Comparison of ENCODE assay signal across 8 cellular contexts in the genomic region with DNA sequence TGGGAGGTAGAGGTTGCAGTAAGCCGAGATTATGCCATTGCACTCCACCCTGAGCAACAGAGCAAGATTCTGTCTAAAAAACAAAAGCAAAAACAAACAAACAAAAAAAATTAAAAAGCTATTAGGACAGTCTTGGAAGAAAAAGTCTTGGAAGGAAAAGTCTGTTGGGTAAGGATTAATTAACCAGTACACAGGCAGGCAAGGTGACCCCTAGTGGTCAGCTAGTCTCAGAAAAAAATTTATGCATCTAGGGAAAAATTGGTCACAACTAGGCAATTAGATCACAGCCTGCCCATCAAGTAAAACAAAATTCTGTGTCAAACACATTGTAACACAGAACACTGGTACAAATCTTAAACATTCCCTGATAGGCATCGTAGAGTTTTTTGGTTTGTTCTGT. TPM values are rescaled to one million over a fixed set of nuclear protein-coding genes. Genes with fewer than 3 reads are reported as not detected.
A peak's percentile ranks its signal among the peaks of the same experiment; 100 is the strongest.
DNase-seq lines count a peak whose midpoint lies in the region; ATAC-seq, FAIRE-seq and TF ChIP-seq lines count a peak whose summit lies in the region.

No MANE protein-coding gene starts in this region.

- intact Hi-C loops in HepG2 (cut with micrococcal nuclease; ENCODE audit: unreplicated experiment) = loop anchor here (5.0 kb wide), 1 partner anchor 115 kb away; a partner anchor contains a TSS

- no peaks in the 10 kb centered on the region for H4K20me1 ChIP-seq in HepG2 (ENCODE audit: insufficient read depth, low read length)

- 34% methylated on average over 2 of the region's 2 CpGs for WGBS in HepG2 (ENCODE audit: low lambda C conversion rate)

- no peak for FAIRE-seq in HepG2 (lab: Jason Lieb, UNC)

- no peak for TF ChIP-seq RAD21 in HepG2 (CRISPR knock-in tag; IDR thresholded peaks at IDR 0.05)

- H3K27me3 ChIP-seq in HepG2 (ENCODE audit: control insufficient read depth in 1 of 2, insufficient read depth in 2 of 2, low read length in 2 of 2) = no peaks in the 10 kb centered on the region

- peak; percentile 48 for TF ChIP-seq CTCF in HepG2 (CRISPR knock-in tag; IDR thresholded peaks at IDR 0.05)

- no peaks in the 10 kb centered on the region for H3K79me2 ChIP-seq in HepG2 (ENCODE audit: insufficient read depth, low read length)

- POLR2A ChIA-PET in HepG2 (lab: Yijun Ruan, JAX) = no interaction called here

- no peak overlapping the region for H3K4me2 ChIP-seq in HepG2 (ENCODE audit: low read depth, low read length)

- 0 out of 2 replicates have a peak, but pooled peaks cover 6% of the 10 kb centered on the region for H3K4me1 ChIP-seq in HepG2 (ENCODE audit: insufficient read depth, low read length)

- H3K4me3 ChIP-seq in HepG2 (replicated peaks in 1 of 3; ENCODE audit: insufficient read depth in 1 of 3, low read depth in 2 of 3, low read length in 3 of 3) = no peak overlapping the region

- H3K9me3 ChIP-seq in HepG2 (ENCODE audit: low read length) = peaks cover 9% of the 10 kb centered on the region; the same call in 1 of the 2 replicates

- ATAC-seq in HepG2 (peak; percentile 54; the same call in 2 of the 3 replicates), GM18868 (IDR thresholded peaks at IDR 0.05; ENCODE audit: unreplicated experiment) (no peak), HG02938 (IDR thresholded peaks at IDR 0.05; ENCODE audit: unreplicated experiment) (no peak), GM18519 (IDR thresholded peaks at IDR 0.05; ENCODE audit: low FRiP score, unreplicated experiment) (no peak)

- TF ChIP-seq POLR2A in HepG2 (IDR thresholded peaks at IDR 0.05; ENCODE audit: insufficient read depth in 1 of 2, low read depth in 2 of 2, low read length in 2 of 2) = no peak

- no peak overlapping the region for H3K9ac ChIP-seq in HepG2 (ENCODE audit: insufficient read depth, low read depth, low read length)

- no TSS peak for BruUV-seq in HepG2 (replicated peaks; lab: Mats Ljungman, UMichigan)

- TF ChIP-seq EP300 in HepG2 (IDR thresholded peaks at IDR 0.05; ENCODE audit: low read depth in 2 of 2, low read length in 2 of 2) (no peak), HepG2 (CRISPR knock-in tag; IDR thresholded peaks at IDR 0.05; ENCODE audit: borderline replicate concordance) (no peak)

- in situ Hi-C loops in HepG2 (cut with HindIII; ENCODE audit: extremely low pct_ligation_motif_present, low pct_unique_long_range_greater_than_20kb) = no loop called here

- DNase-seq in NCI-H510A treated with DMSO at 0.1 percent for 48 hours (lab: John Stamatoyannopoulos, UW) = peak; percentile 4
- no peak for DNase-seq in NCI-H510A (lab: John Stamatoyannopoulos, UW)
- DNase-seq in MV-4-11 (lab: John Stamatoyannopoulos, UW) = peak; percentile 53
- peak; percentile 58 for DNase-seq in astrocyte of the hippocampus (ENCODE audit: low read depth, low spot score)
- DNase-seq in HepG2 (ENCODE audit: low spot score) = peak; percentile 21

- no peak overlapping the region for H2AFZ ChIP-seq in HepG2 (ENCODE audit: low read length)

- CTCF ChIA-PET in HepG2 (lab: Yijun Ruan, JAX; ENCODE audit: low intra/inter-chr PET ratio, low total read pairs) = interaction anchor here (1.2 kb wide), 1 partner anchor 114 kb away, joined by 7 read pairs; no protein-coding TSS in a partner anchor

- no peaks in the 10 kb centered on the region for H3K36me3 ChIP-seq in HepG2 (replicated peaks in 1 of 2; ENCODE audit: control insufficient read depth in 1 of 2, insufficient read depth in 2 of 2, low read length in 2 of 2)

- H3K27ac ChIP-seq in HepG2 (ENCODE audit: extremely low read length, insufficient read depth, low read length) = no peak overlapping the region

TF ChIP-seq in HepG2, 621 proteins besides CTCF, POLR2A, EP300 and RAD21:
- TF ChIP-seq STAG1 (CRISPR knock-in tag; IDR thresholded peaks at IDR 0.05) = peak; percentile 12; the same call in 1 of the 2 replicates
- no peak for TF ChIP-seq ZNF30 (CRISPR knock-in tag; IDR thresholded peaks at IDR 0.05)
- 0 out of 2 replicates have a peak, but pooled peaks have one; percentile 10 for TF ChIP-seq MIXL1 (CRISPR knock-in tag; IDR thresholded peaks at IDR 0.05)
- TF ChIP-seq, protein P1, sequence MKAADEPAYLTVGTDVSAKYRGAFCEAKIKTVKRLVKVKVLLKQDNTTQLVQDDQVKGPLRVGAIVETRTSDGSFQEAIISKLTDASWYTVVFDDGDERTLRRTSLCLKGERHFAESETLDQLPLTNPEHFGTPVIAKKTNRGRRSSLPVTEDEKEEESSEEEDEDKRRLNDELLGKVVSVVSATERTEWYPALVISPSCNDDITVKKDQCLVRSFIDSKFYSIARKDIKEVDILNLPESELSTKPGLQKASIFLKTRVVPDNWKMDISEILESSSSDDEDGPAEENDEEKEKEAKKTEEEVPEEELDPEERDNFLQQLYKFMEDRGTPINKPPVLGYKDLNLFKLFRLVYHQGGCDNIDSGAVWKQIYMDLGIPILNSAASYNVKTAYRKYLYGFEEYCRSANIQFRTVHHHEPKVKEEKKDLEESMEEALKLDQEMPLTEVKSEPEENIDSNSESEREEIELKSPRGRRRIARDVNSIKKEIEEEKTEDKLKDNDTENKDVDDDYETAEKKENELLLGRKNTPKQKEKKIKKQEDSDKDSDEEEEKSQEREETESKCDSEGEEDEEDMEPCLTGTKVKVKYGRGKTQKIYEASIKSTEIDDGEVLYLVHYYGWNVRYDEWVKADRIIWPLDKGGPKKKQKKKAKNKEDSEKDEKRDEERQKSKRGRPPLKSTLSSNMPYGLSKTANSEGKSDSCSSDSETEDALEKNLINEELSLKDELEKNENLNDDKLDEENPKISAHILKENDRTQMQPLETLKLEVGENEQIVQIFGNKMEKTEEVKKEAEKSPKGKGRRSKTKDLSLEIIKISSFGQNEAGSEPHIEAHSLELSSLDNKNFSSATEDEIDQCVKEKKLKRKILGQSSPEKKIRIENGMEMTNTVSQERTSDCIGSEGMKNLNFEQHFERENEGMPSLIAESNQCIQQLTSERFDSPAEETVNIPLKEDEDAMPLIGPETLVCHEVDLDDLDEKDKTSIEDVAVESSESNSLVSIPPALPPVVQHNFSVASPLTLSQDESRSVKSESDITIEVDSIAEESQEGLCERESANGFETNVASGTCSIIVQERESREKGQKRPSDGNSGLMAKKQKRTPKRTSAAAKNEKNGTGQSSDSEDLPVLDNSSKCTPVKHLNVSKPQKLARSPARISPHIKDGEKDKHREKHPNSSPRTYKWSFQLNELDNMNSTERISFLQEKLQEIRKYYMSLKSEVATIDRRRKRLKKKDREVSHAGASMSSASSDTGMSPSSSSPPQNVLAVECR (CRISPR knock-in tag; IDR thresholded peaks at IDR 0.05; ENCODE audit: borderline replicate concordance) = no peak

RNA-seq across cellular contexts. Expression of a gene that starts 6.7 kb away (rescaled TPM):
- total RNA-seq in HepG2 (2016; rRNA removed; fragmentation: Illumina TruSeq; extraction: Trizol) = 1.2 and 1.4 TPM in 2 replicates
- total RNA-seq in HepG2 (2016; cell fraction: cytosol; rRNA removed; fragmentation: Illumina TruSeq; extraction: Trizol; ENCODE audit: low read depth) = not detected in 2 replicates
- total RNA-seq in HepG2 (2016; cell fraction: insoluble cytoplasmic fraction; rRNA removed; fragmentation: Illumina TruSeq; extraction: Trizol) = 0.36 and 0.61 TPM in 2 replicates
- 0.34 TPM in 1 of 2 replicates, not detected in the other for total RNA-seq in HepG2 (2016; cell fraction: membrane; rRNA removed; fragmentation: Illumina TruSeq; extraction: Trizol)
- total RNA-seq in HepG2 (2016; cell fraction: nucleus; rRNA removed; fragmentation: Illumina TruSeq; extraction: Trizol) = 1.5 and 1.6 TPM in 2 replicates
- 0.57 and 0.65 TPM in 2 replicates for polyA plus RNA-seq in HepG2 (2011; rRNA removed)
- 0.30 TPM in 1 of 2 replicates, not detected in the other for polyA plus RNA-seq in HepG2 (2011; cell fraction: cytosol; rRNA removed)
- polyA plus RNA-seq in HepG2 (2011; cell fraction: nucleus; rRNA removed) = 1.0 and 1.3 TPM in 2 replicates
- polyA plus RNA-seq in HepG2 (2012) = 0.57 TPM in 1 of 2 replicates, not detected in the other
- polyA plus RNA-seq in HepG2 (2016; cell fraction: cytosol; fragmentation: Illumina TruSeq; extraction: Trizol; ENCODE audit: low read depth) = not detected in 2 replicates
- 0.45 and 0.58 TPM in 2 replicates for polyA plus RNA-seq in HepG2 (2016; cell fraction: insoluble cytoplasmic fraction; fragmentation: Illumina TruSeq; extraction: Trizol; ENCODE audit: low read depth)
- polyA plus RNA-seq in HepG2 (2016; cell fraction: membrane; fragmentation: Illumina TruSeq; extraction: Trizol; ENCODE audit: low read depth) = not detected in 2 replicates
- polyA plus RNA-seq in HepG2 (2016; cell fraction: nucleus; fragmentation: Illumina TruSeq; extraction: Trizol; ENCODE audit: insufficient read depth, low read depth) = 0.96 and 1.1 TPM in 2 replicates
- polyA minus RNA-seq in HepG2 (2011; rRNA and poly(A)+ RNA removed; ENCODE audit: low replicate concordance) = 13.4 TPM in 1 of 2 replicates, not detected in the other
- polyA minus RNA-seq in HepG2 (2011; cell fraction: cytosol; rRNA and poly(A)+ RNA removed) = not detected in 2 replicates
- 2.6 and 5.5 TPM in 2 replicates for polyA minus RNA-seq in HepG2 (2011; cell fraction: nucleus; rRNA and poly(A)+ RNA removed)

RNA-seq across cellular contexts. Expression of a gene that starts 43.6 kb away (rescaled TPM):
- 28.6 and 30.2 TPM in 2 replicates for total RNA-seq in HepG2 (2016; rRNA removed; fragmentation: Illumina TruSeq; extraction: Trizol)
- 2.8 and 3.9 TPM in 2 replicates for total RNA-seq in HepG2 (2016; cell fraction: cytosol; rRNA removed; fragmentation: Illumina TruSeq; extraction: Trizol; ENCODE audit: low read depth)
- total RNA-seq in HepG2 (2016; cell fraction: insoluble cytoplasmic fraction; rRNA removed; fragmentation: Illumina TruSeq; extraction: Trizol) = 22.1 and 31.4 TPM in 2 replicates
- total RNA-seq in HepG2 (2016; cell fraction: membrane; rRNA removed; fragmentation: Illumina TruSeq; extraction: Trizol) = 9.8 and 10.2 TPM in 2 replicates
- total RNA-seq in HepG2 (2016; cell fraction: nucleus; rRNA removed; fragmentation: Illumina TruSeq; extraction: Trizol) = 23.4 and 29.5 TPM in 2 replicates
- polyA plus RNA-seq in HepG2 (2011; rRNA removed) = 17.0 and 23.0 TPM in 2 replicates
- polyA plus RNA-seq in HepG2 (2011; cell fraction: cytosol; rRNA removed) = 9.7 and 9.8 TPM in 2 replicates
- polyA plus RNA-seq in HepG2 (2011; cell fraction: nucleus; rRNA removed) = 48.7 and 50.3 TPM in 2 replicates
- polyA plus RNA-seq in HepG2 (2012) = 14.2 and 17.1 TPM in 2 replicates
- polyA plus RNA-seq in HepG2 (2016; cell fraction: cytosol; fragmentation: Illumina TruSeq; extraction: Trizol; ENCODE audit: low read depth) = 2.5 and 2.9 TPM in 2 replicates
- polyA plus RNA-seq in HepG2 (2016; cell fraction: insoluble cytoplasmic fraction; fragmentation: Illumina TruSeq; extraction: Trizol; ENCODE audit: low read depth) = 22.0 and 27.2 TPM in 2 replicates
- polyA plus RNA-seq in HepG2 (2016; cell fraction: membrane; fragmentation: Illumina TruSeq; extraction: Trizol; ENCODE audit: low read depth) = 5.3 and 7.6 TPM in 2 replicates
- 49.3 and 51.6 TPM in 2 replicates for polyA plus RNA-seq in HepG2 (2016; cell fraction: nucleus; fragmentation: Illumina TruSeq; extraction: Trizol; ENCODE audit: insufficient read depth, low read depth)
- 38.5 and 95.8 TPM in 2 replicates for polyA minus RNA-seq in HepG2 (2011; rRNA and poly(A)+ RNA removed; ENCODE audit: low replicate concordance)
- polyA minus RNA-seq in HepG2 (2011; cell fraction: cytosol; rRNA and poly(A)+ RNA removed) = 10.8 and 11.3 TPM in 2 replicates
- polyA minus RNA-seq in HepG2 (2011; cell fraction: nucleus; rRNA and poly(A)+ RNA removed) = 26.0 and 29.8 TPM in 2 replicates
